In genomic region chr1:156357977-156358376, GRCh38 we compare ENCODE assay signal across 2 cellular contexts.
"Had no signal": no experiment of that assay in that cellular context is flagged by ENCODE, and none has a peak within 500 bp of the region (broad histone marks: within the 10 kb centered on the region; RNA-seq: fewer than 3 reads in every experiment).

No MANE protein-coding gene starts in this region.

- H3K9me3 ChIP-seq: HAP-1 had no signal

- H3K4me3 ChIP-seq: GM23248, HAP-1 had no signal

- H3K27ac ChIP-seq: GM23248 had no signal

- H3K36me3 ChIP-seq: HAP-1 had no signal
